ENCODE assay signal across 13 cellular contexts in genomic region chr21:15224346-15225086, GRCh38.
DNase-seq lines count a peak whose midpoint lies in the region; ATAC-seq and TF ChIP-seq lines count a peak whose summit lies in the region.
"Had no signal": no experiment of that assay in that cellular context is flagged by ENCODE, and none has a peak within 500 bp of the region (broad histone marks: within the 10 kb centered on the region; RNA-seq: fewer than 3 reads in every experiment).

No MANE protein-coding gene starts in this region.

- no peak for TF ChIP-seq CTCF in fibroblast of pulmonary artery (IDR thresholded peaks at IDR 0.05; ENCODE audit: low read length, missing control alignments)

- peak; percentile 64 for DNase-seq in GM04504 (ENCODE audit: low read depth)
- DNase-seq in RPMI7951 (ENCODE audit: low read depth), result peak; percentile 71
- peak; percentile 95 for DNase-seq in fibroblast of pulmonary artery (ENCODE audit: low read depth)
- peak; percentile 89 for DNase-seq in stromal cell of bone marrow (ENCODE audit: low read depth)
- DNase-seq in NCI-H146 (lab: John Stamatoyannopoulos, UW), result no peak
- no peak for DNase-seq in NCI-H748 (lab: John Stamatoyannopoulos, UW; ENCODE audit: unreplicated experiment)
- DNase-seq: aorta; DMS79; effector memory CD4-positive, alpha-beta T cell; right cardiac atrium; Right ventricle myocardium superior had no signal

- H3K4me3 ChIP-seq in fibroblast of pulmonary artery (replicated peaks; ENCODE audit: low read depth, low read length), result no peak overlapping the region
- H3K4me3 ChIP-seq: suprapubic skin had no signal

- no peak for ATAC-seq in HG02642 (IDR thresholded peaks at IDR 0.05; ENCODE audit: poor library complexity, unreplicated experiment)
- ATAC-seq: right cardiac atrium had no signal

Comparison
In these comparisons a context has a peak if more than half of its experiments do, and no peak if none do; other contexts are left out.
1. DNase-seq: peak in GM04504 (single experiment), RPMI7951 (single experiment), fibroblast of pulmonary artery (single experiment) and stromal cell of bone marrow (single experiment); none in NCI-H146 (single experiment) and NCI-H748 (single experiment).